In genomic region chr3:31664031-31664430, GRCh38 we compare ENCODE assay signal across 8 cellular contexts.
"Had no signal": no experiment of that assay in that cellular context is flagged by ENCODE, and none has a peak within 500 bp of the region (broad histone marks: within the 10 kb centered on the region; RNA-seq: fewer than 3 reads in every experiment).

No MANE protein-coding gene starts in this region.

- DNase-seq: GDM1, GF-D8 had no signal

- H3K4me3 ChIP-seq: GM12878 had no signal

- ATAC-seq: GM12878 had no signal

- FAIRE-seq: G401.6, GM12878, GM12891, GM12892, GM18507, GM19239 had no signal
